ENCODE assay signal across 1 cellular context in the genomic region with DNA sequence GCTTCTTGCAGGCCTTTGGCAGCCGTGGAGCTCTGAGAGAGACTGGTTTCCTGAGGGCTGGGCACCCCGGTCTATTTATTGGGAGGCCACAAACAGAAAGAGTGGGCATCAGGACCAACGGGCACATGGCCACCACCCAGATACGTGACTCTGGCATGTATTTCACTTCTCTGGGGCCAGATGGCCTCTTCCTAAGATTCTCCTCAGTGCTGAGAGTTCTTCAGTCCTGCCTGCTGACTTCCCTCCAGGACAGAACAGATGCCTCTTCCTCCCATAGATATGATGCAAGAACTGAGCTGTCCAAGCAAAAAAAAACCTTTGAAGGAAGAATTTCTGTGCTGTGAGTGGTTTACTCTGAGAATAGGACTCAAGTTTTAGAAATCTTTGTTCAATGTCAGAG.
A peak's percentile ranks its signal among the peaks of the same experiment; 100 is the strongest.
TF ChIP-seq lines count a peak whose summit lies in the region.

No MANE protein-coding gene starts in this region.

TF ChIP-seq in K562, 482 proteins besides CTCF, POLR2A, EP300 and RAD21 (continued from another document):
- TF ChIP-seq ZEB2 (IDR thresholded peaks at IDR 0.05), result no peak
- TF ChIP-seq ZNF395 (CRISPR knock-in tag; IDR thresholded peaks at IDR 0.05), result no peak
- TF ChIP-seq TSHZ1 (CRISPR knock-in tag; IDR thresholded peaks at IDR 0.05), result no peak
- TF ChIP-seq ZFX (CRISPR knock-in tag; IDR thresholded peaks at IDR 0.05), result no peak
- peak; percentile 51 for TF ChIP-seq CEBPG (CRISPR knock-in tag; IDR thresholded peaks at IDR 0.05)
- TF ChIP-seq CEBPG (tag; conservative IDR thresholded peaks at IDR 0.05 in 1 of 2, IDR thresholded peaks at IDR 0.05 in 1 of 2), result peak; percentile 75 to 90
- TF ChIP-seq BMI1 (IDR thresholded peaks at IDR 0.05; ENCODE audit: low read length), result no peak
- no peak for TF ChIP-seq KDM2B (CRISPR knock-in tag; IDR thresholded peaks at IDR 0.05)
- peak; percentile 55; the same call in 1 of the 2 replicates for TF ChIP-seq CEBPB (tag; IDR thresholded peaks at IDR 0.05)
- TF ChIP-seq ZNF586 (CRISPR knock-in tag; conservative IDR thresholded peaks at IDR 0.05), result no peak
- TF ChIP-seq CXXC5 (CRISPR knock-in tag; IDR thresholded peaks at IDR 0.05), result 0 out of 2 replicates have a peak, but pooled peaks have one; percentile 10
- TF ChIP-seq, protein P1, sequence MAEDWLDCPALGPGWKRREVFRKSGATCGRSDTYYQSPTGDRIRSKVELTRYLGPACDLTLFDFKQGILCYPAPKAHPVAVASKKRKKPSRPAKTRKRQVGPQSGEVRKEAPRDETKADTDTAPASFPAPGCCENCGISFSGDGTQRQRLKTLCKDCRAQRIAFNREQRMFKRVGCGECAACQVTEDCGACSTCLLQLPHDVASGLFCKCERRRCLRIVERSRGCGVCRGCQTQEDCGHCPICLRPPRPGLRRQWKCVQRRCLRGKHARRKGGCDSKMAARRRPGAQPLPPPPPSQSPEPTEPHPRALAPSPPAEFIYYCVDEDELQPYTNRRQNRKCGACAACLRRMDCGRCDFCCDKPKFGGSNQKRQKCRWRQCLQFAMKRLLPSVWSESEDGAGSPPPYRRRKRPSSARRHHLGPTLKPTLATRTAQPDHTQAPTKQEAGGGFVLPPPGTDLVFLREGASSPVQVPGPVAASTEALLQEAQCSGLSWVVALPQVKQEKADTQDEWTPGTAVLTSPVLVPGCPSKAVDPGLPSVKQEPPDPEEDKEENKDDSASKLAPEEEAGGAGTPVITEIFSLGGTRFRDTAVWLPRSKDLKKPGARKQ (CRISPR knock-in tag; IDR thresholded peaks at IDR 0.05), result no peak
- TF ChIP-seq TGIF2 (CRISPR knock-in tag; IDR thresholded peaks at IDR 0.05), result no peak
- TF ChIP-seq SAP30 (IDR thresholded peaks at IDR 0.05; ENCODE audit: borderline replicate concordance, insufficient read depth, low read depth, low read length, poor library complexity, severe bottlenecking), result no peak
- TF ChIP-seq, protein P2, sequence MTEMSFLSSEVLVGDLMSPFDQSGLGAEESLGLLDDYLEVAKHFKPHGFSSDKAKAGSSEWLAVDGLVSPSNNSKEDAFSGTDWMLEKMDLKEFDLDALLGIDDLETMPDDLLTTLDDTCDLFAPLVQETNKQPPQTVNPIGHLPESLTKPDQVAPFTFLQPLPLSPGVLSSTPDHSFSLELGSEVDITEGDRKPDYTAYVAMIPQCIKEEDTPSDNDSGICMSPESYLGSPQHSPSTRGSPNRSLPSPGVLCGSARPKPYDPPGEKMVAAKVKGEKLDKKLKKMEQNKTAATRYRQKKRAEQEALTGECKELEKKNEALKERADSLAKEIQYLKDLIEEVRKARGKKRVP (CRISPR knock-in tag; IDR thresholded peaks at IDR 0.05), result peak; percentile 26; the same call in 1 of the 2 replicates
- no peak for TF ChIP-seq PRDM10 (IDR thresholded peaks at IDR 0.05; ENCODE audit: partially characterized antibody)
